In the genomic region with DNA sequence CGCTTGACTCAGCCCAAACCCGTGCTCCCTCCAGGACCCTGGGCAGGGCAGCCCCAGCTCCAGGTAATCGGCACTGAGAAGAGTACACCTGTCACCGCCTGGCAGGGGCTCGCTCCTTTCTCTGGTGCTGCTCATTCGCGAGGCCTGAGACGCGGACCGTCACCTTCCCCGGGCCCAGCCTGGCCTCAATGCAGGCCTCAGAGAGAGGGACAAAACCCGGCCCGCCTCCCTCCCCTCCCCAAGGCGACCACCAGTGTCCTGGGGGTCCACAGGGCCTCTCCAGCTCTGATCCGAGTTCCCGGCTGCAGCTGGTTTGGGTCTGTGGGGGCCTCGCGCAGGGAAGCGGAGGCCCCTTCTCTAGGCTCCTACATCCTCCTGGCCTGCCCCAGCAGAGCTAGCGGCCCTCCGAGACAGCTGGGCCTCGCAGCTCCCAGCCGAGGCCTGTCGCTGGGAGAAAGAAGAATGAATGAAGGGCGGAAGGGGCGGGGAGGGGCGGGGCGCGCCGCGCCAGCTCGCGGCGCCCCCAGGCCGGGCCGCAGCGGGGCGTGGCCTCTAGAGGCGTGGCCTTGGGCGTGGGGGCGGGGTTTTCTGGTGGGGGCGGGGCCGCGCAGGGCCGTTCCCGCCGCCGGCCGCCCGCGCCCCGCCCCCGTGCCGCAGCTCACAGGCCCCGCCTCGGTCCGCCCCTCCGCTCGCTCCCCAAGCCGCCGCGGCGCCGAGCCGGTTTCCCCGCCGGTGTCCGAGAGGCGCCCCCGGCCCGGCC, we compare ENCODE assay signal across 8 cellular contexts. TPM values are rescaled to one million over a fixed set of nuclear protein-coding genes. Genes with fewer than 3 reads are reported as not detected.
A peak's percentile ranks its signal among the peaks of the same experiment; 100 is the strongest.
DNase-seq lines count a peak whose midpoint lies in the region; ATAC-seq and FAIRE-seq lines count a peak whose summit lies in the region.

TSS of gene LIMK1 (plus strand) at position 688 of the 760 bp plus-strand sequence. CDS start 187 bp downstream, outside the sequence.

- peak within 1 kb of the TSS; percentile 65 to 85 for H3K4me3 ChIP-seq in neuronal stem cell (ENCODE audit: low read length in 2 of 2)

- DNase-seq in DMS79 treated with DMSO at 0.1 percent for 48 hours (lab: John Stamatoyannopoulos, UW) (peak; percentile 55), LoVo (ENCODE audit: low spot score) (peak; percentile 92), SK-MEL-5 (ENCODE audit: low read depth, low spot score) (peak; percentile 78), frontal cortex (ENCODE audit: low spot score in 2 of 2) (peak; percentile 99), neuronal stem cell (ENCODE audit: low spot score) (peak; percentile 84), stromal cell of bone marrow (ENCODE audit: low read depth) (peak; percentile 40)
- peak; percentile 52 to 86 (median 76) for DNase-seq in activated naive CD4-positive, alpha-beta T cell (lab: John Stamatoyannopoulos, UW)

- no peak for FAIRE-seq in frontal cortex (lab: Jason Lieb, UNC)

- H2BK5ac ChIP-seq in neuronal stem cell (ENCODE audit: low read length): peak within 1 kb of the TSS; percentile 97

- H2BK12ac ChIP-seq in neuronal stem cell (ENCODE audit: low read length): peak within 1 kb of the TSS; percentile 99

- peak within 1 kb of the TSS; percentile 92 for H3K27ac ChIP-seq in neuronal stem cell (replicated peaks; ENCODE audit: low read length)

- H3K9me3 ChIP-seq in neuronal stem cell (replicated peaks in 1 of 2; ENCODE audit: control insufficient read depth in 2 of 2, insufficient read depth in 1 of 2, low read depth in 1 of 2, low read length in 2 of 2): no peaks in the 10 kb centered on the region

- peak within 1 kb of the TSS; percentile 89 for H3K4ac ChIP-seq in neuronal stem cell (ENCODE audit: low read length)

- H3K9ac ChIP-seq in neuronal stem cell (ENCODE audit: low read depth, low read length, poor library complexity): peak within 1 kb of the TSS; percentile 90

- in situ Hi-C loops in SK-MEL-5 (cut with HindIII; ENCODE audit: low pct_unique_long_range_greater_than_20kb, low sequenced_read_pairs): loop anchor here (25.0 kb wide), 1 partner anchor 104 kb away; no protein-coding TSS in a partner anchor

- H3K27me3 ChIP-seq in neuronal stem cell (ENCODE audit: control insufficient read depth in 3 of 3, insufficient read depth in 3 of 3, low read depth in 1 of 3, low read length in 3 of 3): no peaks in the 10 kb centered on the region

- no CpG with 5 or more reads among the region's 71 CpGs for WGBS in neuronal stem cell (ENCODE audit: extremely low coverage in 2 of 2, insufficient read length in 2 of 2, insufficient replicate concordance in 1 of 2), 2 donors

- H3K36me3 ChIP-seq in neuronal stem cell (replicated peaks in 1 of 2; ENCODE audit: control insufficient read depth in 2 of 2, insufficient read depth in 2 of 2, low read length in 2 of 2): peaks cover 7 to 31% of the 10 kb centered on the region in 2 donors

- H4K91ac ChIP-seq in neuronal stem cell (ENCODE audit: low read depth, low read length, poor library complexity): peak within 1 kb of the TSS; percentile 38

- peak within 1 kb of the TSS; percentile 92 for H2AFZ ChIP-seq in neuronal stem cell (ENCODE audit: low read length)

- H3K18ac ChIP-seq in neuronal stem cell (ENCODE audit: low read length): peak within 1 kb of the TSS; percentile 92

- ATAC-seq in GM21786 (IDR thresholded peaks at IDR 0.05; ENCODE audit: unreplicated experiment): peak; percentile 63

- H3K79me1 ChIP-seq in neuronal stem cell (ENCODE audit: low read depth, low read length): peaks cover 5% of the 10 kb centered on the region

- H3K4me1 ChIP-seq in neuronal stem cell (ENCODE audit: control insufficient read depth in 2 of 2, insufficient read depth in 1 of 2, low read depth in 1 of 2, low read length in 2 of 2): peaks cover 15 to 18% of the 10 kb centered on the region in 2 donors

- H3K23ac ChIP-seq in neuronal stem cell (ENCODE audit: low read depth, low read length, poor library complexity): peak within 1 kb of the TSS; percentile 87

- peak within 1 kb of the TSS; percentile 77 for H3K14ac ChIP-seq in neuronal stem cell (ENCODE audit: low read length)

- H3K4me2 ChIP-seq in neuronal stem cell (ENCODE audit: insufficient read depth, low read length, poor library complexity, severe bottlenecking): peak within 1 kb of the TSS; percentile 86

- H4K8ac ChIP-seq in neuronal stem cell (ENCODE audit: low read depth, low read length): peak within 1 kb of the TSS; percentile 52

- peak within 1 kb of the TSS; percentile 21 for H2BK120ac ChIP-seq in neuronal stem cell (ENCODE audit: low read depth, low read length)

- peak within 1 kb of the TSS; percentile 97 for H2AK5ac ChIP-seq in neuronal stem cell (ENCODE audit: low read depth, low read length)

- peak within 1 kb of the TSS; percentile 30 for H2BK15ac ChIP-seq in neuronal stem cell (ENCODE audit: low read length)

RNA-seq across cellular contexts. Expression of gene LIMK1, which starts in this region (rescaled TPM):
- 26.4 and 28.8 TPM in 2 replicates for total RNA-seq in SK-MEL-5 (2014; rRNA removed; shearing (Covaris generic))
- 65.9 and 84.5 TPM in 2 replicates for polyA plus RNA-seq in SK-MEL-5 (2015; cell fraction: cytosol; rRNA removed)
- polyA plus RNA-seq in SK-MEL-5 (2015; cell fraction: nucleus; rRNA removed): 24.6 and 35.7 TPM in 2 replicates
- total RNA-seq in frontal cortex: 15.5 TPM
- 62.3 TPM for polyA plus RNA-seq in neuronal stem cell (2013, experiment 1 of 2)
- 60.7 TPM for polyA plus RNA-seq in neuronal stem cell (2013, experiment 2 of 2)

Comparison
In these comparisons a context has a peak if more than half of its experiments do, and no peak if none do; other contexts are left out.
1. Peak in every context shown above with its lines: DNase-seq, ATAC-seq, H3K4me3 ChIP-seq and H3K27ac ChIP-seq.
2. DNase-seq: peak in every context shown above with its lines; median percentile 99 in frontal cortex; 92 in LoVo; 84 in neuronal stem cell; 78 in SK-MEL-5; 76 in activated naive CD4-positive, alpha-beta T cell; 55 in DMS79 treated with DMSO at 0.1 percent for 48 hours; 40 in stromal cell of bone marrow.